ENCODE assay signal across 11 cellular contexts in genomic region chr14:72615511-72616121, GRCh38.
DNase-seq lines count a peak whose midpoint lies in the region; ATAC-seq, FAIRE-seq and TF ChIP-seq lines count a peak whose summit lies in the region.
"Had no signal": no experiment of that assay in that cellular context is flagged by ENCODE, and none has a peak within 500 bp of the region (broad histone marks: within the 10 kb centered on the region; RNA-seq: fewer than 3 reads in every experiment).

No MANE protein-coding gene starts in this region.

- dilution Hi-C loops in keratinocyte (cut with MboI; ENCODE audit: extremely low pct_ligation_motif_present, low sequenced_read_pairs): no loop called here

- no TSS peak for BruUV-seq in MCF 10A (replicated peaks; lab: Mats Ljungman, UMichigan)

- no peaks in the 10 kb centered on the region for H3K9me1 ChIP-seq in keratinocyte (ENCODE audit: control insufficient read depth, extremely low read depth, insufficient read depth, low read length)

- TF ChIP-seq CTCF in MCF 10A (IDR thresholded peaks at IDR 0.05; ENCODE audit: unreplicated experiment): no peak
- TF ChIP-seq CTCF in keratinocyte (optimal IDR thresholded peaks at IDR 0.05 in 1 of 3, IDR thresholded peaks at IDR 0.05 in 1 of 3, conservative IDR thresholded peaks at IDR 0.05 in 1 of 3; ENCODE audit: extremely low read depth in 1 of 3, insufficient read depth in 2 of 3, low read length in 3 of 3): no peak
- no peak for TF ChIP-seq CTCF in thyroid gland (IDR thresholded peaks at IDR 0.05)

- H3K9me3 ChIP-seq in keratinocyte (ENCODE audit: control insufficient read depth, low read depth, low read length): no peaks in the 10 kb centered on the region
- H3K9me3 ChIP-seq in thyroid gland: no peaks in the 10 kb centered on the region

- H3K4me3 Mint-ChIP-seq in MCF 10A (ENCODE audit: unreplicated experiment): no peak overlapping the region
- no peak overlapping the region for H3K4me3 Mint-ChIP-seq in activated naive CD8-positive, alpha-beta T cell treated with anti-CD3 and anti-CD28 coated beads, Interleukin-2, amount 50 U/mL, for 24 hours
- H3K4me3 Mint-ChIP-seq in activated T-cell treated with anti-CD3 and anti-CD28 coated beads, Interleukin-2, amount 50 U/mL, for 72 hours: no peak overlapping the region

- H3K4me2 ChIP-seq in keratinocyte (ENCODE audit: control insufficient read depth, extremely low read depth, insufficient read depth, low read depth, low read length): peak overlapping the region; percentile 57

- H3K36me3 Mint-ChIP-seq in MCF 10A (ENCODE audit: insufficient read depth, unreplicated experiment): no peaks in the 10 kb centered on the region
- H3K36me3 Mint-ChIP-seq in activated naive CD8-positive, alpha-beta T cell treated with anti-CD3 and anti-CD28 coated beads, Interleukin-2, amount 50 U/mL, for 24 hours (ENCODE audit: low read depth): no peaks in the 10 kb centered on the region
- no peaks in the 10 kb centered on the region for H3K36me3 Mint-ChIP-seq in activated T-cell treated with anti-CD3 and anti-CD28 coated beads, Interleukin-2, amount 50 U/mL, for 72 hours (ENCODE audit: insufficient read depth in 2 of 2)

- CTCF ChIA-PET in MCF 10A (lab: Yijun Ruan, JAX): no interaction called here

- no peaks in the 10 kb centered on the region for H3K79me2 ChIP-seq in keratinocyte (ENCODE audit: control insufficient read depth, insufficient read depth, low read length)

- H3K4me1 Mint-ChIP-seq in MCF 10A (ENCODE audit: insufficient read depth, unreplicated experiment): peaks cover 7% of the 10 kb centered on the region
- no peaks in the 10 kb centered on the region for H3K4me1 Mint-ChIP-seq in activated naive CD8-positive, alpha-beta T cell treated with anti-CD3 and anti-CD28 coated beads, Interleukin-2, amount 50 U/mL, for 24 hours
- H3K4me1 Mint-ChIP-seq in activated T-cell treated with anti-CD3 and anti-CD28 coated beads, Interleukin-2, amount 50 U/mL, for 72 hours (ENCODE audit: low read depth): no peaks in the 10 kb centered on the region

- peak; percentile 44 for DNase-seq in activated CD8-positive, alpha-beta memory T cell treated with anti-CD3 and anti-CD28 coated beads for 24 hours
- DNase-seq in activated CD8-positive, alpha-beta memory T cell treated with anti-CD3 and anti-CD28 coated beads, Interleukin-2, amount 50 U/mL, for 4 hours: no peak
- DNase-seq in MCF 10A (ENCODE audit: unreplicated experiment) (peak; percentile 90), keratinocyte (ENCODE audit: low read depth, low spot score) (peak; percentile 68), thyroid gland (peak; percentile 44 to 47), SHP77 (lab: John Stamatoyannopoulos, UW) (no peak)
- DNase-seq in activated naive CD8-positive, alpha-beta T cell treated with anti-CD3 and anti-CD28 coated beads, Interleukin-2, amount 50 U/mL, for 24 hours: no peak
- no peak for DNase-seq in activated T-cell treated with anti-CD3 and anti-CD28 coated beads, Interleukin-2, amount 50 U/mL, for 72 hours
- DNase-seq: ACHN, NCI-H748 treated with DMSO at 0.1 percent for 48 hours had no signal

- WGBS in thyroid gland, 2 donors: 38 to 47% methylated on average over 7 of the region's 7 CpGs

- H3K27me3 ChIP-seq in keratinocyte (ENCODE audit: control insufficient read depth, extremely low read depth, insufficient read depth, low read length) (no peaks in the 10 kb centered on the region), thyroid gland (no peaks in the 10 kb centered on the region)

- H3K9me3 Mint-ChIP-seq in MCF 10A (ENCODE audit: unreplicated experiment): no peaks in the 10 kb centered on the region
- no peaks in the 10 kb centered on the region for H3K9me3 Mint-ChIP-seq in activated naive CD8-positive, alpha-beta T cell treated with anti-CD3 and anti-CD28 coated beads, Interleukin-2, amount 50 U/mL, for 24 hours
- H3K9me3 Mint-ChIP-seq in activated T-cell treated with anti-CD3 and anti-CD28 coated beads, Interleukin-2, amount 50 U/mL, for 72 hours: no peaks in the 10 kb centered on the region

- peak; percentile 94 for FAIRE-seq in keratinocyte (lab: Jason Lieb, UNC)
- FAIRE-seq: TTC549 had no signal

- peaks cover 24% of the 10 kb centered on the region for H3K4me1 ChIP-seq in keratinocyte (ENCODE audit: control insufficient read depth, extremely low read depth, insufficient read depth, low read length)
- peaks cover 11 to 46% of the 10 kb centered on the region in 2 donors for H3K4me1 ChIP-seq in thyroid gland

- H2AFZ ChIP-seq in keratinocyte (ENCODE audit: control insufficient read depth, low read length): peak overlapping the region; percentile 0

- H3K4me3 ChIP-seq in keratinocyte (ENCODE audit: control insufficient read depth in 2 of 3, extremely low read depth in 1 of 3, insufficient read depth in 2 of 3, low read depth in 1 of 3, low read length in 3 of 3) (no peak overlapping the region), thyroid gland (replicated peaks in 1 of 3) (no peak overlapping the region)

- H3K27me3 Mint-ChIP-seq in MCF 10A (ENCODE audit: insufficient read depth, unreplicated experiment): no peaks in the 10 kb centered on the region
- no peaks in the 10 kb centered on the region for H3K27me3 Mint-ChIP-seq in activated naive CD8-positive, alpha-beta T cell treated with anti-CD3 and anti-CD28 coated beads, Interleukin-2, amount 50 U/mL, for 24 hours
- H3K27me3 Mint-ChIP-seq in activated T-cell treated with anti-CD3 and anti-CD28 coated beads, Interleukin-2, amount 50 U/mL, for 72 hours (ENCODE audit: low read depth): peaks cover 7% of the 10 kb centered on the region

- H3K36me3 ChIP-seq in keratinocyte (ENCODE audit: control insufficient read depth in 2 of 2, extremely low read depth in 1 of 2, insufficient read depth in 2 of 2, low read length in 2 of 2): no peaks in the 10 kb centered on the region
- no peaks in the 10 kb centered on the region for H3K36me3 ChIP-seq in thyroid gland

- TF ChIP-seq POLR2A in thyroid gland (IDR thresholded peaks at IDR 0.05): no peak

- H3K27ac ChIP-seq in keratinocyte (ENCODE audit: control insufficient read depth, insufficient read depth, low read length) (peak overlapping the region; percentile 52), thyroid gland (peak overlapping the region in 1 of 3 donors; percentile 33)

- POLR2A ChIA-PET in MCF 10A (lab: Yijun Ruan, JAX): no interaction called here

- no peak for ATAC-seq in activated naive CD8-positive, alpha-beta T cell treated with anti-CD3 and anti-CD28 coated beads, Interleukin-2, amount 50 U/mL, for 24 hours
- no peak for ATAC-seq in activated T-cell treated with anti-CD3 and anti-CD28 coated beads, Interleukin-2, amount 50 U/mL, for 72 hours (replicated peaks in 1 of 2)

- H3K9ac ChIP-seq in keratinocyte (ENCODE audit: control insufficient read depth, extremely low read depth, insufficient read depth, low read length): no peak overlapping the region

- intact Hi-C loops in MCF 10A (cut with micrococcal nuclease): no loop called here
- intact Hi-C loops in thyroid gland (cut with DNase I): no loop called here

- H4K20me1 ChIP-seq in keratinocyte (ENCODE audit: control insufficient read depth, extremely low read depth, insufficient read depth, low read length): no peaks in the 10 kb centered on the region

- peak overlapping the region; percentile 61 for H3K27ac Mint-ChIP-seq in MCF 10A (ENCODE audit: low read depth, unreplicated experiment)
- no peak overlapping the region for H3K27ac Mint-ChIP-seq in activated naive CD8-positive, alpha-beta T cell treated with anti-CD3 and anti-CD28 coated beads, Interleukin-2, amount 50 U/mL, for 24 hours
- H3K27ac Mint-ChIP-seq in activated T-cell treated with anti-CD3 and anti-CD28 coated beads, Interleukin-2, amount 50 U/mL, for 72 hours: no peak overlapping the region

Comparison
In these comparisons a context has a peak if more than half of its experiments do, and no peak if none do; other contexts are left out.
1. DNase-seq: peak in activated CD8-positive, alpha-beta memory T cell treated with anti-CD3 and anti-CD28 coated beads for 24 hours (single experiment), MCF 10A (single experiment), keratinocyte (single experiment) and thyroid gland (2 of 2); none in activated CD8-positive, alpha-beta memory T cell treated with anti-CD3 and anti-CD28 coated beads, Interleukin-2, amount 50 U/mL, for 4 hours (single experiment), SHP77 (0 of 2), activated naive CD8-positive, alpha-beta T cell treated with anti-CD3 and anti-CD28 coated beads, Interleukin-2, amount 50 U/mL, for 24 hours (single experiment) and activated T-cell treated with anti-CD3 and anti-CD28 coated beads, Interleukin-2, amount 50 U/mL, for 72 hours (0 of 2).